ENCODE assay signal across 22 cellular contexts in genomic region chr22:32544953-32545558, GRCh38.
DNase-seq lines count a peak whose midpoint lies in the region; ATAC-seq and TF ChIP-seq lines count a peak whose summit lies in the region.
"Had no signal": no experiment of that assay in that cellular context is flagged by ENCODE, and none has a peak within 500 bp of the region (broad histone marks: within the 10 kb centered on the region; RNA-seq: fewer than 3 reads in every experiment).

No MANE protein-coding gene starts in this region.

- no peaks in the 10 kb centered on the region for H4K20me1 ChIP-seq in smooth muscle cell (ENCODE audit: low read depth)

- no peaks in the 10 kb centered on the region for H3K9me3 ChIP-seq in smooth muscle cell (replicated peaks; ENCODE audit: low read depth)

- no peak overlapping the region for H3K4me3 ChIP-seq in smooth muscle cell
- H3K4me3 ChIP-seq: dorsolateral prefrontal cortex, GM23338 had no signal

- no peaks in the 10 kb centered on the region for H3K36me3 ChIP-seq in smooth muscle cell (ENCODE audit: low read depth)

- H3K27me3 ChIP-seq in smooth muscle cell (ENCODE audit: low read depth), result no peaks in the 10 kb centered on the region
- H3K27me3 ChIP-seq: dorsolateral prefrontal cortex had no signal

- 82% methylated on average over 6 of the region's 6 CpGs for WGBS in smooth muscle cell (ENCODE audit: low lambda C conversion rate)

- H3F3A ChIP-seq in smooth muscle cell (ENCODE audit: low read depth), result peaks cover 15% of the 10 kb centered on the region

- DNase-seq in AG20443 (ENCODE audit: low spot score) (peak; percentile 65), M059J (ENCODE audit: low read depth) (peak; percentile 71), fibroblast of peridontal ligament (ENCODE audit: extremely low read depth) (peak; percentile 67), smooth muscle cell (lab: John Stamatoyannopoulos, UW; ENCODE audit: unreplicated experiment) (no peak), ureter (ENCODE audit: low spot score) (no peak), cortex of kidney (lab: John Stamatoyannopoulos, UW) (no peak), NCI-H2227 treated with DMSO at 0.1 percent for 48 hours (lab: John Stamatoyannopoulos, UW) (no peak)
- DNase-seq: activated CD4-positive, alpha-beta T cell treated with anti-CD3 and anti-CD28 coated beads for 48 hours; activated naive CD4-positive, alpha-beta T cell treated with anti-CD3 and anti-CD28 coated beads, Interleukin-2, amount 10 ng/mL, durations not matched to agents 7 days and 5 days; activated T-cell treated with anti-CD3 and anti-CD28 coated beads, Interleukin-2, amount 50 U/mL, for 72 hours; anterior cingulate cortex; CD4-positive, CD25-positive, alpha-beta regulatory T cell; central memory CD4-positive, alpha-beta T cell; dorsolateral prefrontal cortex; hypothalamus; NCI-H2081 treated with DMSO at 0.1 percent for 48 hours; NCI-H446 treated with DMSO at 0.1 percent for 48 hours; posterior cingulate gyrus; substantia nigra had no signal

- H3K9ac ChIP-seq in smooth muscle cell (ENCODE audit: low read depth), result peak overlapping the region; percentile 57

- H2AFZ ChIP-seq in smooth muscle cell (ENCODE audit: low read depth), result no peak overlapping the region
- H2AFZ ChIP-seq: GM23338 had no signal

- ATAC-seq in GM19351 (IDR thresholded peaks at IDR 0.05; ENCODE audit: unreplicated experiment), result no peak
- ATAC-seq: activated T-cell treated with anti-CD3 and anti-CD28 coated beads, Interleukin-2, amount 50 U/mL, for 72 hours; GM23338 had no signal

- peak overlapping the region; percentile 85 for H3K27ac ChIP-seq in smooth muscle cell (ENCODE audit: low read depth)
- H3K27ac ChIP-seq: dorsolateral prefrontal cortex, VCaP had no signal

- H3K79me2 ChIP-seq in smooth muscle cell (ENCODE audit: low read depth), result no peaks in the 10 kb centered on the region

- H3K4me2 ChIP-seq in smooth muscle cell, result peak overlapping the region; percentile 46
- H3K4me2 ChIP-seq: GM23338 had no signal

- H3K4me1 ChIP-seq in smooth muscle cell (ENCODE audit: low read depth), result peaks cover 7% of the 10 kb centered on the region

- no peak for TF ChIP-seq CTCF in smooth muscle cell (IDR thresholded peaks at IDR 0.05; ENCODE audit: borderline replicate concordance, insufficient read depth, poor library complexity, severe bottlenecking)

Comparison
In these comparisons a context has a peak if more than half of its experiments do, and no peak if none do; other contexts are left out.
1. DNase-seq: peak in AG20443 (single experiment), M059J (single experiment) and fibroblast of peridontal ligament (single experiment); none in smooth muscle cell (single experiment), ureter (single experiment), cortex of kidney (single experiment) and NCI-H2227 treated with DMSO at 0.1 percent for 48 hours (single experiment).